In genomic region chr14:106842687-106843086, GRCh38 we compare ENCODE assay signal across 1 cellular context.
TF ChIP-seq lines count a peak whose summit lies in the region.

No MANE protein-coding gene starts in this region.

TF ChIP-seq in GM12878, 131 proteins besides CTCF, POLR2A, EP300 and RAD21 (continued from another document):
- TF ChIP-seq ZNF592 (IDR thresholded peaks at IDR 0.05) (no peak), SMC3 (IDR thresholded peaks at IDR 0.05; ENCODE audit: borderline replicate concordance, low read length) (no peak), ZNF274 (IDR thresholded peaks at IDR 0.05; ENCODE audit: insufficient read depth, insufficient read length) (no peak)
